9 cellular contexts compared by ENCODE assay signal in the genomic region with DNA sequence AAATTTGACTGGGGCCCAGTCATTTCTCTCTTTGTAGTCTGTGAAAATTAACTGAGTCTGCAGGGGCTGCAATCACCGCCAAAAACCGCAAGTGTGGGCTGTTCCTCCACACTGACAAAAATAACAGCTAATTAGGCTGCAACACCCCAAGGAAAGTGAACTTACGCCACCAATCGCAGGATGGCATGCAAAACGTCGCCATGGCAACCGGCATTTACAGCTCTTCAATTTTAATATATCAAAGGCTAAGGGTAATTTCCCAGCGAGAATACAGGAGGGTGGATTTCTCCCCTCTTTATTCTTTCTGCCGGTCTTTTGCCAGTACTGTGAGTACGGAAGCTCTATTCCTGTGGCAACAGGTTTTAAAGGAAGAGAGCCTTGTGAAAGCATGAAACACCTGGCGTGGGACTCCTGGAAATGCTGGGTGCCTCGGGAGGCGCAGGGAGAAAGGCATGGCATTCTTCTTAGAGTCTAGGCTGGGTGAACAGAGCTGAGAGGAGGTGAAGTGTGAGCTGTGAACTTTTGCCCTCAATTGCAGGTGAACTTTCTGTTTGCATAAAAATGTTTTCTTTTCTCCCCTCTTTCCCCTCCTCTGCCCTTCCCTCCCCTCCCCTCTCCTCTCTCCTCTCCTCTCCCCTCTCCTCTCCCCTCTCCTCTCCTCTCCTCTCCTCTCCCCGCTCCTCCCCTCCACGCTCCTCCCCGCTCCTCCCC.
A peak's percentile ranks its signal among the peaks of the same experiment; 100 is the strongest.
DNase-seq lines count a peak whose midpoint lies in the region; ATAC-seq, FAIRE-seq and TF ChIP-seq lines count a peak whose summit lies in the region.
"Had no signal": no experiment of that assay in that cellular context is flagged by ENCODE, and none has a peak within 500 bp of the region (broad histone marks: within the 10 kb centered on the region; RNA-seq: fewer than 3 reads in every experiment).

No MANE protein-coding gene starts in this region.

- H3K9me3 Mint-ChIP-seq in activated B cell treated with CpG ODN at 0.5 μM for 24 hours = no peaks in the 10 kb centered on the region

- intact Hi-C loops in activated B cell treated with CpG ODN at 0.5 μM for 24 hours (cut with micrococcal nuclease) = loop anchor here (1.0 to 5.0 kb wide), 7 partner anchors 44 to 401 kb away; partner anchors contain the start of gene XYLT1

- no peak for TF ChIP-seq CTCF in GM13977 (IDR thresholded peaks at IDR 0.05; ENCODE audit: extremely low read depth, insufficient read depth, missing control alignments)
- no peak for TF ChIP-seq CTCF in activated B cell treated with CpG ODN at 0.5 μM for 24 hours (IDR thresholded peaks at IDR 0.05)
- no peak for TF ChIP-seq CTCF in bronchial epithelial cell (IDR thresholded peaks at IDR 0.05; ENCODE audit: insufficient read depth, low read length, severe bottlenecking)

- in situ Hi-C loops in GM13977 (cut with MboI; ENCODE audit: low pct_unique_long_range_greater_than_20kb, low sequenced_read_pairs, unreplicated experiment) = no loop called here

- H3K36me3 Mint-ChIP-seq in activated B cell treated with CpG ODN at 0.5 μM for 24 hours (ENCODE audit: low read depth) = no peaks in the 10 kb centered on the region

- H3K27me3 Mint-ChIP-seq in activated B cell treated with CpG ODN at 0.5 μM for 24 hours = no peaks in the 10 kb centered on the region

- H3K27ac Mint-ChIP-seq in activated B cell treated with CpG ODN at 0.5 μM for 24 hours = peak overlapping the region; percentile 98

- POLR2A ChIA-PET in activated B cell treated with CpG ODN at 0.5 μM for 24 hours (lab: Charles Lee) = interaction anchor here (0.6 to 2.7 kb wide), 12 partner anchors 18 to 1428 kb away, joined by 3 to 15 read pairs (median 6); partner anchors contain the start of gene MARF1
- POLR2A ChIA-PET in HEK293T (lab: Yijun Ruan, JAX) = no interaction called here

- H3K4me3 ChIP-seq in bronchial epithelial cell (ENCODE audit: low read depth, low read length) = no peak overlapping the region

- peak overlapping the region; percentile 88 for H3K4me3 Mint-ChIP-seq in activated B cell treated with CpG ODN at 0.5 μM for 24 hours

- H3K36me3 ChIP-seq in bronchial epithelial cell (ENCODE audit: control insufficient read depth, insufficient read depth, low read length) = no peaks in the 10 kb centered on the region

- FAIRE-seq in bronchial epithelial cell (lab: Jason Lieb, UNC) = no peak

- peaks cover 59% of the 10 kb centered on the region for H3K4me1 Mint-ChIP-seq in activated B cell treated with CpG ODN at 0.5 μM for 24 hours

- ATAC-seq in HG02571 (IDR thresholded peaks at IDR 0.05; ENCODE audit: unreplicated experiment) = peak; percentile 79
- ATAC-seq in activated B cell treated with CpG ODN at 0.5 μM for 24 hours (ENCODE audit: low read depth) = peak; percentile 82
- ATAC-seq: right cardiac atrium had no signal

- CTCF ChIA-PET in activated B cell treated with CpG ODN at 0.5 μM for 24 hours (lab: Charles Lee) (interaction anchor here (0.6 to 1.3 kb wide), 3 partner anchors 77 to 231 kb away, joined by 3 read pairs; no protein-coding TSS in a partner anchor), HEK293T (lab: Yijun Ruan, JAX) (no interaction called here)

- DNase-seq in GM13977 (ENCODE audit: low spot score) = peak; percentile 78
- peak; percentile 86 for DNase-seq in NCI-H1105 (lab: John Stamatoyannopoulos, UW)
- peak; percentile 67 for DNase-seq in activated B cell treated with CpG ODN at 0.5 μM for 24 hours
- DNase-seq in bronchial epithelial cell (ENCODE audit: low read depth) = peak; percentile 13
- DNase-seq in putamen (ENCODE audit: low spot score) = peak; percentile 74
- no peak for DNase-seq in HEK293T (ENCODE audit: extremely low spot score)
- no peak for DNase-seq in UCSD-AML1 (lab: John Stamatoyannopoulos, UW; ENCODE audit: unreplicated experiment)

- H3K27me3 ChIP-seq in bronchial epithelial cell (ENCODE audit: control insufficient read depth, insufficient read depth, low read length) = no peaks in the 10 kb centered on the region

TF ChIP-seq in HEK293T, 16 proteins besides CTCF, POLR2A, EP300 and RAD21:
- TF ChIP-seq SUZ12 (IDR thresholded peaks at IDR 0.05) (no peak), LEF1 (IDR thresholded peaks at IDR 0.05; ENCODE audit: borderline replicate concordance) (no peak), FOXM1 (IDR thresholded peaks at IDR 0.05; ENCODE audit: borderline replicate concordance) (no peak), SP1 (IDR thresholded peaks at IDR 0.05) (no peak), HDGF (IDR thresholded peaks at IDR 0.05; ENCODE audit: borderline replicate concordance) (no peak), BHLHE40 (IDR thresholded peaks at IDR 0.05; ENCODE audit: borderline replicate concordance) (no peak), PKNOX1 (IDR thresholded peaks at IDR 0.05) (no peak), CTBP1 (IDR thresholded peaks at IDR 0.05; ENCODE audit: borderline replicate concordance) (no peak), ELF4 (IDR thresholded peaks at IDR 0.05) (no peak), ARNT (IDR thresholded peaks at IDR 0.05) (no peak), L3MBTL2 (conservative IDR thresholded peaks at IDR 0.05) (no peak), FOXK2 (IDR thresholded peaks at IDR 0.05) (no peak), ZNF384 (IDR thresholded peaks at IDR 0.05) (no peak), NFRKB (IDR thresholded peaks at IDR 0.05) (no peak), FOXA1 (IDR thresholded peaks at IDR 0.05) (no peak), TARDBP (IDR thresholded peaks at IDR 0.05) (no peak)

Comparison
In these comparisons a context has a peak if more than half of its experiments do, and no peak if none do; other contexts are left out.
1. DNase-seq: peak in GM13977 (single experiment), NCI-H1105 (single experiment), activated B cell treated with CpG ODN at 0.5 μM for 24 hours (single experiment), bronchial epithelial cell (single experiment) and putamen (single experiment); none in HEK293T (single experiment) and UCSD-AML1 (single experiment).